ENCODE assay signal across 38 cellular contexts in genomic region chr3:141722076-141722475, GRCh38. TPM values are rescaled to one million over a fixed set of nuclear protein-coding genes. Genes with fewer than 3 reads are reported as not detected.
"Had no signal": no experiment of that assay in that cellular context is flagged by ENCODE, and none has a peak within 500 bp of the region (broad histone marks: within the 10 kb centered on the region; RNA-seq: fewer than 3 reads in every experiment).

No MANE protein-coding gene starts in this region.

- H3K36me3 ChIP-seq: MG63 had no signal

- H3K27me3 ChIP-seq: MG63 had no signal

- H3K4me3 ChIP-seq: MG63 had no signal

- DNase-seq: Karpas-422, Kasumi-1, MG63, MM.1S, MV-4-11, NCI-H1048, NCI-H1092, NCI-H1092 treated with DMSO at 0.1 percent for 48 hours, NCI-H1105, NCI-H1105 treated with DMSO at 0.1 percent for 48 hours, NCI-H1417, NCI-H1417 treated with DMSO at 0.1 percent for 48 hours, NCI-H1436, NCI-H1436 treated with DMSO at 0.1 percent for 48 hours, NCI-H146, NCI-H1694, NCI-H1694 treated with DMSO at 0.1 percent for 48 hours, NCI-H187, NCI-H187 treated with DMSO at 0.1 percent for 48 hours, NCI-H1930, NCI-H2029, NCI-H2029 treated with DMSO at 0.1 percent for 48 hours, NCI-H2081, NCI-H2081 treated with DMSO at 0.1 percent for 48 hours, NCI-H2107, NCI-H2171, NCI-H2171 treated with DMSO at 0.1 percent for 48 hours, NCI-H2227 treated with DMSO at 0.1 percent for 48 hours, NCI-H226, NCI-H345, NCI-H446, NCI-H446 treated with DMSO at 0.1 percent for 48 hours, NCI-H510A, NCI-H510A treated with DMSO at 0.1 percent for 48 hours had no signal

RNA-seq across cellular contexts. Expression of gene GRK7, which starts 41.1 kb away (rescaled TPM):
- total RNA-seq: LHCN-M2, M059J, MCF 10A, NCI-H460 had no signal
